ENCODE assay signal across 24 cellular contexts in the genomic region with DNA sequence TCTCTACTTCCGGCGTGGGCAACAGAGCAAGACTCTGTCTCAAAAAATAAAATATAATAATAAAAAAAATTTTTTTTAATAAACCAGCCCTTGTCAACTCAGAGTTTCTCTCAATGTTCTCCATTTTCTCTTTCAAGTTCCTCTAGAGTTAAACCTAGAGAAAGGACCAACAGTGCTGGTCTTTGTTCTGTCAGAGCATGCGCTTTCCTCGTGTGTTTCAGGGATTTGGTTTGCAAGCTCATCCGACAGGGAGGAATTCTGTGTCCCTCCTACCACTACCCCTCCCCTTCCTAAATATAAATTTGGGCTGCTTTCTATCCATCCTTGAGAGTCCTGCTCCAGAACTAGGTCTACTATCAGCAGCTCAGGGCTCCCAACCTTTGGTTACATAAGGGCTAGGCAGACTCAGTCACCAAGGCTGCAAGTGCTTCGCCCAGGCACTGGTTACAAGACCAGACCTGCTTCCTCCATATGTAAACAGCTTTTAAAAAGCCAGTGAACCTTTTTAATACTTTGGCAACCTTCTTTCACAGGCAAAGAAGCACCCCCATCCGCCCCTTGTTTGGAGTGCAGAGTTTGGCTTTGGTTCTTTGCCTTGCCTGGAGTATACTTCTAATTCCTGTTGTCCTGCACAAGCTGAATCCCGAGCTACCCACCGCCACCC. TPM values are rescaled to one million over a fixed set of nuclear protein-coding genes. Genes with fewer than 3 reads are reported as not detected.
DNase-seq lines count a peak whose midpoint lies in the region; ATAC-seq and TF ChIP-seq lines count a peak whose summit lies in the region.
"Had no signal": no experiment of that assay in that cellular context is flagged by ENCODE, and none has a peak within 500 bp of the region (broad histone marks: within the 10 kb centered on the region; RNA-seq: fewer than 3 reads in every experiment).

No MANE protein-coding gene starts in this region.

- H3K4me1 Mint-ChIP-seq in MCF 10A (ENCODE audit: insufficient read depth, unreplicated experiment), result no peaks in the 10 kb centered on the region
- peaks cover 9% of the 10 kb centered on the region for H3K4me1 Mint-ChIP-seq in memory B cell
- no peaks in the 10 kb centered on the region for H3K4me1 Mint-ChIP-seq in nephron progenitor cell
- H3K4me1 Mint-ChIP-seq in activated CD8-positive, alpha-beta T cell treated with anti-CD3 and anti-CD28 coated beads, Interleukin-2, amount 10 ng/mL, durations not matched to agents 7 days and 5 days (ENCODE audit: low read depth), result no peaks in the 10 kb centered on the region

- TF ChIP-seq POLR2A in breast epithelium (IDR thresholded peaks at IDR 0.05), result no peak

- H3K36me3 Mint-ChIP-seq in MCF 10A (ENCODE audit: insufficient read depth, unreplicated experiment) (peaks cover 87% of the 10 kb centered on the region), memory B cell (peaks cover 37% of the 10 kb centered on the region), nephron progenitor cell (ENCODE audit: low read depth) (peaks cover 87% of the 10 kb centered on the region)
- peaks cover 70% of the 10 kb centered on the region for H3K36me3 Mint-ChIP-seq in activated CD8-positive, alpha-beta T cell treated with anti-CD3 and anti-CD28 coated beads, Interleukin-2, amount 10 ng/mL, durations not matched to agents 7 days and 5 days (ENCODE audit: low read depth)

- H3K27me3 ChIP-seq in breast epithelium (no peaks in the 10 kb centered on the region), dorsolateral prefrontal cortex (no peaks in the 10 kb centered on the region)
- H3K27me3 ChIP-seq: MG63, neutrophil had no signal

- no peaks in the 10 kb centered on the region for H3K9me3 ChIP-seq in breast epithelium
- H3K9me3 ChIP-seq: lower lobe of right lung, MG63, neutrophil, SK-N-SH, thoracic aorta had no signal

- CTCF ChIA-PET in MCF 10A (lab: Yijun Ruan, JAX), result no interaction called here
- CTCF ChIA-PET in activated CD8-positive, alpha-beta T cell treated with anti-CD3 and anti-CD28 coated beads, Interleukin-2, amount 10 ng/mL, durations not matched to agents 7 days and 5 days (lab: Charles Lee), result no interaction called here

- H3K27me3 Mint-ChIP-seq in MCF 10A (ENCODE audit: insufficient read depth, unreplicated experiment) (no peaks in the 10 kb centered on the region), memory B cell (no peaks in the 10 kb centered on the region), nephron progenitor cell (ENCODE audit: low read depth, poor library complexity) (no peaks in the 10 kb centered on the region)
- no peaks in the 10 kb centered on the region for H3K27me3 Mint-ChIP-seq in activated CD8-positive, alpha-beta T cell treated with anti-CD3 and anti-CD28 coated beads, Interleukin-2, amount 10 ng/mL, durations not matched to agents 7 days and 5 days (ENCODE audit: low read depth)
- H3K27me3 Mint-ChIP-seq: activated CD4-positive, alpha-beta T cell treated with anti-CD3 and anti-CD28 coated beads, Interleukin-2, amount 10 ng/mL, durations not matched to agents 7 days and 5 days; activated CD8-positive, alpha-beta memory T cell treated with anti-CD3 and anti-CD28 coated beads, Interleukin-2, amount 10 ng/mL, durations not matched to agents 7 days and 5 days; activated naive CD8-positive, alpha-beta T cell treated with anti-CD3 and anti-CD28 coated beads for 36 hours; activated T-helper 17 cell treated with anti-CD3 and anti-CD28 coated beads, Interleukin-2, amount 50 U/mL, for 72 hours had no signal

- DNase-seq in MCF 10A (ENCODE audit: unreplicated experiment) (no peak), breast epithelium (ENCODE audit: low spot score in 2 of 2) (no peak), dorsolateral prefrontal cortex (peak in 3 of 10 donors; percentile 15 to 59 (median 55)), memory B cell (ENCODE audit: low spot score in 2 of 2) (no peak), AG20443 (ENCODE audit: low spot score) (no peak), nephron progenitor cell (no peak)
- DNase-seq in activated CD8-positive, alpha-beta T cell treated with anti-CD3 and anti-CD28 coated beads, Interleukin-2, amount 10 ng/mL, durations not matched to agents 7 days and 5 days, result no peak
- DNase-seq: activated CD4-positive, alpha-beta T cell treated with anti-CD3 and anti-CD28 coated beads, Interleukin-2, amount 10 ng/mL, durations not matched to agents 7 days and 5 days; activated CD8-positive, alpha-beta memory T cell treated with anti-CD3 and anti-CD28 coated beads, Interleukin-2, amount 10 ng/mL, durations not matched to agents 7 days and 5 days; activated naive CD8-positive, alpha-beta T cell treated with anti-CD3 and anti-CD28 coated beads for 36 hours; Calu3; kidney; lower lobe of right lung; MG63; NCI-H2227 treated with DMSO at 0.1 percent for 48 hours; SK-N-SH; small intestine; stimulated activated CD4-positive, alpha-beta T cell treated with anti-CD3 and anti-CD28 coated beads, Interleukin-1b, Interleukin-23, amount 100 ng/mL, for 48 hours had no signal

- H3K27ac Mint-ChIP-seq in MCF 10A (ENCODE audit: low read depth, unreplicated experiment) (no peak overlapping the region), memory B cell (peak overlapping the region; percentile 58), nephron progenitor cell (no peak overlapping the region)
- no peak overlapping the region for H3K27ac Mint-ChIP-seq in activated CD8-positive, alpha-beta T cell treated with anti-CD3 and anti-CD28 coated beads, Interleukin-2, amount 10 ng/mL, durations not matched to agents 7 days and 5 days
- H3K27ac Mint-ChIP-seq: activated CD4-positive, alpha-beta T cell treated with anti-CD3 and anti-CD28 coated beads, Interleukin-2, amount 10 ng/mL, durations not matched to agents 7 days and 5 days; activated CD8-positive, alpha-beta memory T cell treated with anti-CD3 and anti-CD28 coated beads, Interleukin-2, amount 10 ng/mL, durations not matched to agents 7 days and 5 days; activated naive CD8-positive, alpha-beta T cell treated with anti-CD3 and anti-CD28 coated beads for 36 hours; activated T-helper 17 cell treated with anti-CD3 and anti-CD28 coated beads, Interleukin-2, amount 50 U/mL, for 72 hours had no signal

- no peak overlapping the region for H3K4me3 Mint-ChIP-seq in MCF 10A (ENCODE audit: unreplicated experiment)
- no peak overlapping the region for H3K4me3 Mint-ChIP-seq in memory B cell
- no peak overlapping the region for H3K4me3 Mint-ChIP-seq in nephron progenitor cell
- no peak overlapping the region for H3K4me3 Mint-ChIP-seq in activated CD8-positive, alpha-beta T cell treated with anti-CD3 and anti-CD28 coated beads, Interleukin-2, amount 10 ng/mL, durations not matched to agents 7 days and 5 days
- H3K4me3 Mint-ChIP-seq: activated CD4-positive, alpha-beta T cell treated with anti-CD3 and anti-CD28 coated beads, Interleukin-2, amount 10 ng/mL, durations not matched to agents 7 days and 5 days; activated CD8-positive, alpha-beta memory T cell treated with anti-CD3 and anti-CD28 coated beads, Interleukin-2, amount 10 ng/mL, durations not matched to agents 7 days and 5 days; activated naive CD8-positive, alpha-beta T cell treated with anti-CD3 and anti-CD28 coated beads for 36 hours; activated T-helper 17 cell treated with anti-CD3 and anti-CD28 coated beads, Interleukin-2, amount 50 U/mL, for 72 hours had no signal

- peaks cover 9% of the 10 kb centered on the region for H3K36me3 ChIP-seq in breast epithelium

- ATAC-seq in memory B cell (ENCODE audit: low read depth), result no peak
- no peak for ATAC-seq in activated CD8-positive, alpha-beta T cell treated with anti-CD3 and anti-CD28 coated beads, Interleukin-2, amount 10 ng/mL, durations not matched to agents 7 days and 5 days
- ATAC-seq: activated CD8-positive, alpha-beta memory T cell treated with anti-CD3 and anti-CD28 coated beads, Interleukin-2, amount 10 ng/mL, durations not matched to agents 7 days and 5 days; activated T-helper 17 cell treated with anti-CD3 and anti-CD28 coated beads, Interleukin-2, amount 50 U/mL, for 72 hours; lower lobe of right lung had no signal

- no peaks in the 10 kb centered on the region for H3K4me1 ChIP-seq in breast epithelium
- H3K4me1 ChIP-seq: lower lobe of right lung had no signal

- H3K9me3 Mint-ChIP-seq in MCF 10A (ENCODE audit: unreplicated experiment) (no peaks in the 10 kb centered on the region), memory B cell (no peaks in the 10 kb centered on the region), nephron progenitor cell (no peaks in the 10 kb centered on the region)
- no peaks in the 10 kb centered on the region for H3K9me3 Mint-ChIP-seq in activated CD8-positive, alpha-beta T cell treated with anti-CD3 and anti-CD28 coated beads, Interleukin-2, amount 10 ng/mL, durations not matched to agents 7 days and 5 days (ENCODE audit: insufficient read depth)
- H3K9me3 Mint-ChIP-seq: activated CD4-positive, alpha-beta T cell treated with anti-CD3 and anti-CD28 coated beads, Interleukin-2, amount 10 ng/mL, durations not matched to agents 7 days and 5 days; activated naive CD8-positive, alpha-beta T cell treated with anti-CD3 and anti-CD28 coated beads for 36 hours; activated T-helper 17 cell treated with anti-CD3 and anti-CD28 coated beads, Interleukin-2, amount 50 U/mL, for 72 hours had no signal

- H3K27ac ChIP-seq in breast epithelium (no peak overlapping the region), dorsolateral prefrontal cortex (peak overlapping the region in 50 of 59 donors; percentile 2 to 81 (median 62)), temporal lobe (ENCODE audit: low read depth, low read length) (peak overlapping the region; percentile 63)
- H3K27ac ChIP-seq: C4-2B, lower lobe of right lung, neutrophil, thoracic aorta, VCaP had no signal

- POLR2A ChIA-PET in MCF 10A (lab: Yijun Ruan, JAX), result interaction anchor here (1.0 to 1.8 kb wide), 2 partner anchors 12 kb away, joined by 4 read pairs; no protein-coding TSS in a partner anchor
- POLR2A ChIA-PET in activated CD8-positive, alpha-beta T cell treated with anti-CD3 and anti-CD28 coated beads, Interleukin-2, amount 10 ng/mL, durations not matched to agents 7 days and 5 days (lab: Charles Lee), result no interaction called here

- TF ChIP-seq CTCF in MCF 10A (IDR thresholded peaks at IDR 0.05; ENCODE audit: unreplicated experiment), result no peak
- TF ChIP-seq CTCF in breast epithelium (IDR thresholded peaks at IDR 0.05), result no peak
- no peak for TF ChIP-seq CTCF in dorsolateral prefrontal cortex (IDR thresholded peaks at IDR 0.05 in 54 of 56, conservative IDR thresholded peaks at IDR 0.05 in 2 of 56; ENCODE audit: low read depth in 1 of 56, partially characterized antibody in 56 of 56)
- no peak for TF ChIP-seq CTCF in nephron progenitor cell (IDR thresholded peaks at IDR 0.05)

- BruUV-seq in MCF 10A (replicated peaks; lab: Mats Ljungman, UMichigan), result TSS peak; percentile 5

- no peak overlapping the region for H3K4me3 ChIP-seq in breast epithelium
- peak overlapping the region in 6 of 59 donors; percentile 5 to 33 (median 12) for H3K4me3 ChIP-seq in dorsolateral prefrontal cortex
- H3K4me3 ChIP-seq: lower lobe of right lung, MG63, thoracic aorta had no signal

- intact Hi-C loops in MCF 10A (cut with micrococcal nuclease) (no loop called here), breast epithelium (cut with DNase I; ENCODE audit: low total_unique reads) (no loop called here), dorsolateral prefrontal cortex (cut with DNase I) (no loop called here)

RNA-seq across cellular contexts. Expression of gene SETX, which starts 13.5 kb away (rescaled TPM):
- total RNA-seq in MCF 10A (2022), result 41.1 and 44.6 TPM in 2 replicates
- total RNA-seq in breast epithelium, result 10 to 100 TPM; 56.2 to 83.6 (median 80.3) TPM
- 10 to 100 TPM; 42.9 to 60.4 (median 50.0) TPM for total RNA-seq in dorsolateral prefrontal cortex
- 69.1 TPM for total RNA-seq in temporal lobe
- total RNA-seq in activated CD8-positive, alpha-beta T cell treated with anti-CD3 and anti-CD28 coated beads, Interleukin-2, amount 10 ng/mL, durations not matched to agents 7 days and 5 days, result 10 to 100 TPM; 54.2 to 58.0 TPM

Comparison
In these comparisons a context has a peak if more than half of its experiments do, and no peak if none do; other contexts are left out.
1. H3K27ac ChIP-seq: peak in dorsolateral prefrontal cortex (50 of 59) and temporal lobe (single experiment); none in breast epithelium (0 of 2).